ENCODE assay signal across 1 cellular context in genomic region chr4:68407868-68408190, GRCh38.
TF ChIP-seq lines count a peak whose summit lies in the region.

No MANE protein-coding gene starts in this region.

TF ChIP-seq in WTC11, 78 proteins besides CTCF, POLR2A, EP300 and RAD21 (continued from another document):
- TF ChIP-seq ARID4B (CRISPR knock-in tag; IDR thresholded peaks at IDR 0.05; ENCODE audit: borderline replicate concordance), result no peak
- no peak for TF ChIP-seq AR (CRISPR knock-in tag; IDR thresholded peaks at IDR 0.05)
- no peak for TF ChIP-seq MLX (CRISPR knock-in tag; IDR thresholded peaks at IDR 0.05)
- TF ChIP-seq CDX4 (CRISPR knock-in tag; IDR thresholded peaks at IDR 0.05; ENCODE audit: borderline replicate concordance), result no peak
- TF ChIP-seq SOX15 (CRISPR knock-in tag; IDR thresholded peaks at IDR 0.05), result no peak
- TF ChIP-seq ZNF423 (CRISPR knock-in tag; IDR thresholded peaks at IDR 0.05), result no peak
- TF ChIP-seq NFE2L1 (CRISPR knock-in tag; IDR thresholded peaks at IDR 0.05), result no peak
- no peak for TF ChIP-seq CREM (CRISPR knock-in tag; IDR thresholded peaks at IDR 0.05)
- TF ChIP-seq TP53 (CRISPR knock-in tag; IDR thresholded peaks at IDR 0.05), result no peak
- no peak for TF ChIP-seq TCF7 (CRISPR knock-in tag; IDR thresholded peaks at IDR 0.05; ENCODE audit: low read depth)
- TF ChIP-seq ZNF263 (CRISPR knock-in tag; IDR thresholded peaks at IDR 0.05; ENCODE audit: low read depth), result no peak
- TF ChIP-seq ZNF317 (CRISPR knock-in tag; IDR thresholded peaks at IDR 0.05; ENCODE audit: borderline replicate concordance, low read depth), result no peak
- TF ChIP-seq NR1H2 (CRISPR knock-in tag; IDR thresholded peaks at IDR 0.05), result no peak
